Comparison of ENCODE assay signal across 20 cellular contexts in genomic region chr2:29786361-29786760, GRCh38.
A peak's percentile ranks its signal among the peaks of the same experiment; 100 is the strongest.
DNase-seq lines count a peak whose midpoint lies in the region; ATAC-seq, FAIRE-seq and TF ChIP-seq lines count a peak whose summit lies in the region.
"Had no signal": no experiment of that assay in that cellular context is flagged by ENCODE, and none has a peak within 500 bp of the region (broad histone marks: within the 10 kb centered on the region; RNA-seq: fewer than 3 reads in every experiment).

No MANE protein-coding gene starts in this region.

- peak; percentile 71 for DNase-seq in NCI-H510A treated with DMSO at 0.1 percent for 48 hours (lab: John Stamatoyannopoulos, UW)
- no peak for DNase-seq in NCI-H510A (lab: John Stamatoyannopoulos, UW)
- DNase-seq in NCI-H2029 (lab: John Stamatoyannopoulos, UW): peak; percentile 58
- DNase-seq in bronchial epithelial cell (ENCODE audit: low read depth): peak; percentile 9
- peak; percentile 74 for DNase-seq in stomach
- DNase-seq in foreskin fibroblast: no peak
- no peak for DNase-seq in H4 (ENCODE audit: low spot score)
- DNase-seq: BE2C; CD4-positive, alpha-beta T cell; DMS79 treated with DMSO at 0.1 percent for 48 hours; GM23248; HCEC 1CT; Kasumi-1; NCI-H2081; NCI-H526; Peyer's patch; T-helper 17 cell had no signal

- WGBS in stomach, 5 donors: 26 to 69% (median 36%) methylated on average over 5 of the region's 5 CpGs

- H3K4me3 ChIP-seq in bronchial epithelial cell (ENCODE audit: low read depth, low read length) (no peak overlapping the region), stomach (no peak overlapping the region), foreskin fibroblast (ENCODE audit: low read depth in 1 of 2, low read length in 2 of 2) (no peak overlapping the region)
- H3K4me3 ChIP-seq: GM23248, Peyer's patch, SJSA1 had no signal

- TF ChIP-seq CTCF in bronchial epithelial cell (IDR thresholded peaks at IDR 0.05; ENCODE audit: insufficient read depth, low read length, severe bottlenecking): no peak
- no peak for TF ChIP-seq CTCF in stomach (IDR thresholded peaks at IDR 0.05)
- no peak for TF ChIP-seq CTCF in foreskin fibroblast (IDR thresholded peaks at IDR 0.05; ENCODE audit: low read depth, low read length)

- intact Hi-C loops in stomach (cut with DNase I; ENCODE audit: low total_unique reads): no loop called here

- ATAC-seq in HG02852 (IDR thresholded peaks at IDR 0.05; ENCODE audit: unreplicated experiment): no peak
- ATAC-seq: T-helper 17 cell had no signal

- H3K9me3 ChIP-seq in stomach: no peaks in the 10 kb centered on the region
- H3K9me3 ChIP-seq: BE2C, Peyer's patch, SJSA1 had no signal

- peak; percentile 66 for FAIRE-seq in bronchial epithelial cell (lab: Jason Lieb, UNC)
- FAIRE-seq: A204.1 had no signal

- H3K4me1 ChIP-seq in stomach: no peaks in the 10 kb centered on the region
- H3K4me1 ChIP-seq: BE2C, Peyer's patch, SJSA1 had no signal

- H3K27ac ChIP-seq in stomach: no peak overlapping the region
- H3K27ac ChIP-seq: GM23248, Peyer's patch, SJSA1 had no signal

- H3K27me3 ChIP-seq in bronchial epithelial cell (ENCODE audit: control insufficient read depth, insufficient read depth, low read length) (peaks cover 7% of the 10 kb centered on the region), stomach (no peaks in the 10 kb centered on the region)
- H3K27me3 ChIP-seq: BE2C, Peyer's patch had no signal

- TF ChIP-seq POLR2A in stomach (IDR thresholded peaks at IDR 0.05): no peak

- no peak for TF ChIP-seq EP300 in stomach (IDR thresholded peaks at IDR 0.05)

- H3K36me3 ChIP-seq in bronchial epithelial cell (ENCODE audit: control insufficient read depth, insufficient read depth, low read length): no peaks in the 10 kb centered on the region
- no peaks in the 10 kb centered on the region for H3K36me3 ChIP-seq in stomach
- H3K36me3 ChIP-seq: BE2C, Peyer's patch, SJSA1 had no signal

Comparison
In these comparisons a context has a peak if more than half of its experiments do, and no peak if none do; other contexts are left out.
1. DNase-seq: peak in NCI-H510A treated with DMSO at 0.1 percent for 48 hours (single experiment), NCI-H2029 (single experiment), bronchial epithelial cell (single experiment) and stomach (single experiment); none in NCI-H510A (single experiment), foreskin fibroblast (0 of 2) and H4 (single experiment).